In the genomic region with DNA sequence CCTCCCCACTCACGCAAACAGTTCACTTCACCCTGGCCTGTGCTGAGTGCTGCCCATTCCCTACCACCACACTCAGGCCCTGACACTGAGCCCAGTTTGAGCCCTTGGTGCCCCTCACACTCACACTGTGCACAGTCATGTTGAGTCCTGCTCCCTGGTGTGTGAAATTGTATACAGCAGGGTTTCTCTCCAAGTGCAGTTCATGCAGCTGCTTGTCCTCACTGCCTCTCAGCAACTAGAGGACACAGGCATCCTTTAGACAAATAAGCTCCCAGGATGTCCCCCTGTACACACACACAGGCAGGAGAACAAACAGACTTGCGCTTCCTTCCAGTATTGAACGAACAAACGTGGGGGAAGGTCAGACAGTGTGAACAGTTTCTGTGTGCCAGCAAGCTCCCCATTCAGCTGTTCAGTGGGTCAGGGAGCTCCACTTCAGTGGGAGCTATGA, we compare ENCODE assay signal across 17 cellular contexts. TPM values are rescaled to one million over a fixed set of nuclear protein-coding genes. Genes with fewer than 3 reads are reported as not detected.
DNase-seq lines count a peak whose midpoint lies in the region; ATAC-seq and TF ChIP-seq lines count a peak whose summit lies in the region.
"Had no signal": no experiment of that assay in that cellular context is flagged by ENCODE, and none has a peak within 500 bp of the region (broad histone marks: within the 10 kb centered on the region; RNA-seq: fewer than 3 reads in every experiment).

No MANE protein-coding gene starts in this region.

- no peaks in the 10 kb centered on the region for H3K9me3 Mint-ChIP-seq in CD8-positive, alpha-beta memory T cell
- H3K9me3 Mint-ChIP-seq in endodermal cell = no peaks in the 10 kb centered on the region

- H3K27me3 Mint-ChIP-seq in CD8-positive, alpha-beta memory T cell = no peaks in the 10 kb centered on the region
- H3K27me3 Mint-ChIP-seq in endodermal cell (ENCODE audit: insufficient read depth) = no peaks in the 10 kb centered on the region

- peaks cover 42% of the 10 kb centered on the region for H3K4me1 ChIP-seq in CD8-positive, alpha-beta memory T cell (ENCODE audit: insufficient read depth, low read length)
- no peaks in the 10 kb centered on the region for H3K4me1 ChIP-seq in endodermal cell (ENCODE audit: control insufficient read depth, insufficient read depth, low read length)

- H3K36me3 Mint-ChIP-seq in CD8-positive, alpha-beta memory T cell = peaks cover 3 to 95% (median 4%) of the 10 kb centered on the region in 3 donors
- no peaks in the 10 kb centered on the region for H3K36me3 Mint-ChIP-seq in endodermal cell (ENCODE audit: low read depth)

- H3K9me3 ChIP-seq in CD8-positive, alpha-beta memory T cell (ENCODE audit: low read length) = no peaks in the 10 kb centered on the region
- H3K9me3 ChIP-seq in endodermal cell (ENCODE audit: control insufficient read depth, low read length) = no peaks in the 10 kb centered on the region
- H3K9me3 ChIP-seq: body of pancreas, thyroid gland had no signal

- POLR2A ChIA-PET in CD8-positive, alpha-beta memory T cell (lab: Charles Lee) = interaction anchor here (0.7 to 0.8 kb wide), 2 partner anchors 12 to 27 kb away, joined by 3 read pairs; no protein-coding TSS in a partner anchor

- H3K27ac ChIP-seq in CD8-positive, alpha-beta memory T cell (ENCODE audit: low read depth, low read length) = no peak overlapping the region
- no peak overlapping the region for H3K27ac ChIP-seq in endodermal cell (ENCODE audit: low read depth, low read length)
- H3K27ac ChIP-seq: 22Rv1, body of pancreas, skin epidermis, thyroid gland had no signal

- peaks cover 23 to 54% (median 24%) of the 10 kb centered on the region in 3 donors for H3K4me1 Mint-ChIP-seq in CD8-positive, alpha-beta memory T cell
- H3K4me1 Mint-ChIP-seq in endodermal cell = no peaks in the 10 kb centered on the region

- DNase-seq in NCI-H1092 treated with DMSO at 0.1 percent for 48 hours (lab: John Stamatoyannopoulos, UW) (peak; percentile 42), NCI-H1092 (lab: John Stamatoyannopoulos, UW) (no peak), NCI-H69 (lab: John Stamatoyannopoulos, UW) (peak; percentile 63), endodermal cell (peak; percentile 29), NCI-H526 (lab: John Stamatoyannopoulos, UW) (no peak)
- no peak for DNase-seq in CD8-positive, alpha-beta memory T cell
- DNase-seq in activated effector memory CD4-positive, alpha-beta T cell treated with Interleukin-2 at 50 U/mL for 16 hours = no peak
- DNase-seq: activated T-cell treated with anti-CD3 and anti-CD28 coated beads, Interleukin-2, amount 50 U/mL, for 48 hours; body of pancreas; effector CD4-positive, alpha-beta T cell; mammary epithelial cell; MV-4-11; SIG-M5; thyroid gland had no signal

- H3K4me3 Mint-ChIP-seq in CD8-positive, alpha-beta memory T cell = no peak overlapping the region
- H3K4me3 Mint-ChIP-seq in endodermal cell = no peak overlapping the region

- H3K27me3 ChIP-seq in CD8-positive, alpha-beta memory T cell (ENCODE audit: insufficient read depth, low read length, poor library complexity, severe bottlenecking) = no peaks in the 10 kb centered on the region
- no peaks in the 10 kb centered on the region for H3K27me3 ChIP-seq in endodermal cell (ENCODE audit: control insufficient read depth, insufficient read depth, low read length, poor library complexity, severe bottlenecking)
- H3K27me3 ChIP-seq: body of pancreas, thyroid gland had no signal

- no peak overlapping the region for H3K9ac ChIP-seq in endodermal cell (ENCODE audit: extremely low read depth, low read length, poor library complexity, severe bottlenecking)

- no peak overlapping the region for H3K4me3 ChIP-seq in CD8-positive, alpha-beta memory T cell (ENCODE audit: low read length)
- H3K4me3 ChIP-seq in endodermal cell (ENCODE audit: low read length) = no peak overlapping the region
- H3K4me3 ChIP-seq: body of pancreas, skin epidermis, thyroid gland had no signal

- no peak for TF ChIP-seq CTCF in endodermal cell (conservative IDR thresholded peaks at IDR 0.05)

- peaks cover 56% of the 10 kb centered on the region for H3K36me3 ChIP-seq in CD8-positive, alpha-beta memory T cell (ENCODE audit: insufficient read depth, low read length)
- no peaks in the 10 kb centered on the region for H3K36me3 ChIP-seq in endodermal cell (ENCODE audit: control insufficient read depth, insufficient read depth, low read length)
- H3K36me3 ChIP-seq: thyroid gland had no signal

- CTCF ChIA-PET in CD8-positive, alpha-beta memory T cell (lab: Charles Lee) = interaction anchor here (2.3 to 8.3 kb wide), 8 partner anchors 7 to 164 kb away, joined by 12 to 117 read pairs (median 21); a partner anchor contains a TSS

- no peak for ATAC-seq in HG03571 (IDR thresholded peaks at IDR 0.05; ENCODE audit: unreplicated experiment)
- ATAC-seq: body of pancreas had no signal

- WGBS in endodermal cell (ENCODE audit: insufficient coverage in 1 of 2, insufficient read length in 1 of 2), 2 experiments = 83 to 87% methylated on average over 3 to 4 of the region's 4 CpGs

- H3K27ac Mint-ChIP-seq in CD8-positive, alpha-beta memory T cell = peak overlapping the region in 5 of 8 donors; percentile 24 to 93 (median 79)
- no peak overlapping the region for H3K27ac Mint-ChIP-seq in endodermal cell

RNA-seq across cellular contexts. Expression of a gene that starts 6.8 kb away (rescaled TPM):
- 100 to 1,000 TPM; 363 to 374 TPM for total RNA-seq in CD8-positive, alpha-beta memory T cell
- 182 TPM for polyA plus RNA-seq in CD8-positive, alpha-beta memory T cell
- total RNA-seq in endodermal cell = under 1 TPM; 0.11 to 0.33 TPM
- 0.07 TPM for polyA plus RNA-seq in endodermal cell (2013, experiment 1 of 2)
- 0.12 TPM for polyA plus RNA-seq in endodermal cell (2013, experiment 2 of 2)

RNA-seq across cellular contexts. Expression of a gene that starts 28.0 kb away (rescaled TPM):
- 10 to 100 TPM; 70.6 to 74.8 TPM for total RNA-seq in CD8-positive, alpha-beta memory T cell
- 81.1 TPM for polyA plus RNA-seq in CD8-positive, alpha-beta memory T cell
- total RNA-seq in endodermal cell = 10 to 100 TPM; 37.4 to 38.1 TPM
- 36.7 TPM for polyA plus RNA-seq in endodermal cell (2013, experiment 1 of 2)
- 40.5 TPM for polyA plus RNA-seq in endodermal cell (2013, experiment 2 of 2)

Comparison
In these comparisons a context has a peak if more than half of its experiments do, and no peak if none do; other contexts are left out.
1. DNase-seq: peak in NCI-H1092 treated with DMSO at 0.1 percent for 48 hours (single experiment), NCI-H69 (single experiment) and endodermal cell (single experiment); none in NCI-H1092 (single experiment), CD8-positive, alpha-beta memory T cell (0 of 5), activated effector memory CD4-positive, alpha-beta T cell treated with Interleukin-2 at 50 U/mL for 16 hours (single experiment) and NCI-H526 (0 of 2).
2. RNA of a gene that starts 6.8 kb away (total RNA-seq): 363 to 374 TPM in CD8-positive, alpha-beta memory T cell; 0.11 to 0.33 TPM in endodermal cell; every median in the first group is over 100 times any median in the second.